In genomic region chr12:62957233-62957953, GRCh38 we compare ENCODE assay signal across 1 cellular context.
TF ChIP-seq lines count a peak whose summit lies in the region.

No MANE protein-coding gene starts in this region.

TF ChIP-seq in HepG2, 621 proteins besides CTCF, POLR2A, EP300 and RAD21 (continued from another document and continues in another):
- TF ChIP-seq ZBTB40 (IDR thresholded peaks at IDR 0.05): no peak
- no peak for TF ChIP-seq ZBTB40 (CRISPR knock-in tag; IDR thresholded peaks at IDR 0.05)
- no peak for TF ChIP-seq CREB3 (CRISPR knock-in tag; IDR thresholded peaks at IDR 0.05)
- peak; percentile 14; the same call in 1 of the 2 replicates for TF ChIP-seq CEBPG (CRISPR knock-in tag; IDR thresholded peaks at IDR 0.05)
- no peak for TF ChIP-seq DDIT3 (CRISPR knock-in tag; IDR thresholded peaks at IDR 0.05)
- no peak for TF ChIP-seq BCL3 (CRISPR knock-in tag; IDR thresholded peaks at IDR 0.05)
- 0 out of 2 replicates have a peak, but pooled peaks have one; percentile 16 for TF ChIP-seq TFE3 (CRISPR knock-in tag; IDR thresholded peaks at IDR 0.05)
- TF ChIP-seq ISL2 (CRISPR knock-in tag; IDR thresholded peaks at IDR 0.05): peak; percentile 40; the same call in 1 of the 2 replicates
- TF ChIP-seq NR2F6 (IDR thresholded peaks at IDR 0.05): peak; percentile 41; the same call in 1 of the 2 replicates
- peak; percentile 66 for TF ChIP-seq NR2F6 (CRISPR knock-in tag; IDR thresholded peaks at IDR 0.05)
- no peak for TF ChIP-seq ZNF577 (CRISPR knock-in tag; IDR thresholded peaks at IDR 0.05; ENCODE audit: borderline replicate concordance, low read depth)
- TF ChIP-seq ZNF335 (CRISPR knock-in tag; IDR thresholded peaks at IDR 0.05): no peak
- TF ChIP-seq ZNF572 (CRISPR knock-in tag; IDR thresholded peaks at IDR 0.05): no peak
- no peak for TF ChIP-seq NAIF1 (CRISPR knock-in tag; IDR thresholded peaks at IDR 0.05; ENCODE audit: borderline replicate concordance)
- no peak for TF ChIP-seq HNRNPLL (IDR thresholded peaks at IDR 0.05; ENCODE audit: low read depth, low read length, poor library complexity, severe bottlenecking)
- TF ChIP-seq ZNF44 (CRISPR knock-in tag; IDR thresholded peaks at IDR 0.05): no peak
- no peak for TF ChIP-seq KDM5A (IDR thresholded peaks at IDR 0.05; ENCODE audit: borderline replicate concordance, low read length)
- peak; percentile 85 for TF ChIP-seq MAFF (IDR thresholded peaks at IDR 0.05; ENCODE audit: low read depth, low read length)
- TF ChIP-seq NR2F1 (CRISPR knock-in tag; IDR thresholded peaks at IDR 0.05): peak in 1 of 2 experiments; percentile 44; a peak in 1 of 4 replicates
- TF ChIP-seq ZFP41 (CRISPR knock-in tag; IDR thresholded peaks at IDR 0.05; ENCODE audit: borderline replicate concordance): no peak
- TF ChIP-seq, protein P1, sequence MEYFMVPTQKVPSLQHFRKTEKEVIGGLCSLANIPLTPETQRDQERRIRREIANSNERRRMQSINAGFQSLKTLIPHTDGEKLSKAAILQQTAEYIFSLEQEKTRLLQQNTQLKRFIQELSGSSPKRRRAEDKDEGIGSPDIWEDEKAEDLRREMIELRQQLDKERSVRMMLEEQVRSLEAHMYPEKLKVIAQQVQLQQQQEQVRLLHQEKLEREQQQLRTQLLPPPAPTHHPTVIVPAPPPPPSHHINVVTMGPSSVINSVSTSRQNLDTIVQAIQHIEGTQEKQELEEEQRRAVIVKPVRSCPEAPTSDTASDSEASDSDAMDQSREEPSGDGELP (IDR thresholded peaks at IDR 0.05; ENCODE audit: borderline replicate concordance, low read depth): no peak
- TF ChIP-seq, protein P2, sequence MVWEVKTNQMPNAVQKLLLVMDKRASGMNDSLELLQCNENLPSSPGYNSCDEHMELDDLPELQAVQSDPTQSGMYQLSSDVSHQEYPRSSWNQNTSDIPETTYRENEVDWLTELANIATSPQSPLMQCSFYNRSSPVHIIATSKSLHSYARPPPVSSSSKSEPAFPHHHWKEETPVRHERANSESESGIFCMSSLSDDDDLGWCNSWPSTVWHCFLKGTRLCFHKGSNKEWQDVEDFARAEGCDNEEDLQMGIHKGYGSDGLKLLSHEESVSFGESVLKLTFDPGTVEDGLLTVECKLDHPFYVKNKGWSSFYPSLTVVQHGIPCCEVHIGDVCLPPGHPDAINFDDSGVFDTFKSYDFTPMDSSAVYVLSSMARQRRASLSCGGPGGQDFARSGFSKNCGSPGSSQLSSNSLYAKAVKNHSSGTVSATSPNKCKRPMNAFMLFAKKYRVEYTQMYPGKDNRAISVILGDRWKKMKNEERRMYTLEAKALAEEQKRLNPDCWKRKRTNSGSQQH (CRISPR knock-in tag; IDR thresholded peaks at IDR 0.05; ENCODE audit: low read depth): no peak
- TF ChIP-seq MBNL3 (CRISPR knock-in tag; conservative IDR thresholded peaks at IDR 0.05): no peak
- no peak for TF ChIP-seq CBX1 (IDR thresholded peaks at IDR 0.05; ENCODE audit: low read depth)
- TF ChIP-seq ZEB1 (IDR thresholded peaks at IDR 0.05; ENCODE audit: insufficient replicate concordance, low read depth): no peak
- no peak for TF ChIP-seq MZF1 (CRISPR knock-in tag; IDR thresholded peaks at IDR 0.05; ENCODE audit: borderline replicate concordance)
- TF ChIP-seq NCOA2 (CRISPR knock-in tag; IDR thresholded peaks at IDR 0.05): peak; percentile 54
- TF ChIP-seq, protein P3, sequence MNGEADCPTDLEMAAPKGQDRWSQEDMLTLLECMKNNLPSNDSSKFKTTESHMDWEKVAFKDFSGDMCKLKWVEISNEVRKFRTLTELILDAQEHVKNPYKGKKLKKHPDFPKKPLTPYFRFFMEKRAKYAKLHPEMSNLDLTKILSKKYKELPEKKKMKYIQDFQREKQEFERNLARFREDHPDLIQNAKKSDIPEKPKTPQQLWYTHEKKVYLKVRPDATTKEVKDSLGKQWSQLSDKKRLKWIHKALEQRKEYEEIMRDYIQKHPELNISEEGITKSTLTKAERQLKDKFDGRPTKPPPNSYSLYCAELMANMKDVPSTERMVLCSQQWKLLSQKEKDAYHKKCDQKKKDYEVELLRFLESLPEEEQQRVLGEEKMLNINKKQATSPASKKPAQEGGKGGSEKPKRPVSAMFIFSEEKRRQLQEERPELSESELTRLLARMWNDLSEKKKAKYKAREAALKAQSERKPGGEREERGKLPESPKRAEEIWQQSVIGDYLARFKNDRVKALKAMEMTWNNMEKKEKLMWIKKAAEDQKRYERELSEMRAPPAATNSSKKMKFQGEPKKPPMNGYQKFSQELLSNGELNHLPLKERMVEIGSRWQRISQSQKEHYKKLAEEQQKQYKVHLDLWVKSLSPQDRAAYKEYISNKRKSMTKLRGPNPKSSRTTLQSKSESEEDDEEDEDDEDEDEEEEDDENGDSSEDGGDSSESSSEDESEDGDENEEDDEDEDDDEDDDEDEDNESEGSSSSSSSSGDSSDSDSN (CRISPR knock-in tag; IDR thresholded peaks at IDR 0.05): no peak
- no peak for TF ChIP-seq HDAC6 (IDR thresholded peaks at IDR 0.05; ENCODE audit: low read depth, low read length)
- TF ChIP-seq ZSCAN20 (CRISPR knock-in tag; IDR thresholded peaks at IDR 0.05; ENCODE audit: borderline replicate concordance): no peak
- TF ChIP-seq TBL1XR1 (IDR thresholded peaks at IDR 0.05; ENCODE audit: borderline replicate concordance, low read length, partially characterized antibody): no peak
- TF ChIP-seq HNF1A (IDR thresholded peaks at IDR 0.05; ENCODE audit: low read depth): no peak
- TF ChIP-seq HNF1A (CRISPR knock-in tag; IDR thresholded peaks at IDR 0.05; ENCODE audit: borderline replicate concordance): no peak
- TF ChIP-seq ETS1 (CRISPR knock-in tag; IDR thresholded peaks at IDR 0.05): no peak
